1 cellular context compared by ENCODE assay signal in the genomic region with DNA sequence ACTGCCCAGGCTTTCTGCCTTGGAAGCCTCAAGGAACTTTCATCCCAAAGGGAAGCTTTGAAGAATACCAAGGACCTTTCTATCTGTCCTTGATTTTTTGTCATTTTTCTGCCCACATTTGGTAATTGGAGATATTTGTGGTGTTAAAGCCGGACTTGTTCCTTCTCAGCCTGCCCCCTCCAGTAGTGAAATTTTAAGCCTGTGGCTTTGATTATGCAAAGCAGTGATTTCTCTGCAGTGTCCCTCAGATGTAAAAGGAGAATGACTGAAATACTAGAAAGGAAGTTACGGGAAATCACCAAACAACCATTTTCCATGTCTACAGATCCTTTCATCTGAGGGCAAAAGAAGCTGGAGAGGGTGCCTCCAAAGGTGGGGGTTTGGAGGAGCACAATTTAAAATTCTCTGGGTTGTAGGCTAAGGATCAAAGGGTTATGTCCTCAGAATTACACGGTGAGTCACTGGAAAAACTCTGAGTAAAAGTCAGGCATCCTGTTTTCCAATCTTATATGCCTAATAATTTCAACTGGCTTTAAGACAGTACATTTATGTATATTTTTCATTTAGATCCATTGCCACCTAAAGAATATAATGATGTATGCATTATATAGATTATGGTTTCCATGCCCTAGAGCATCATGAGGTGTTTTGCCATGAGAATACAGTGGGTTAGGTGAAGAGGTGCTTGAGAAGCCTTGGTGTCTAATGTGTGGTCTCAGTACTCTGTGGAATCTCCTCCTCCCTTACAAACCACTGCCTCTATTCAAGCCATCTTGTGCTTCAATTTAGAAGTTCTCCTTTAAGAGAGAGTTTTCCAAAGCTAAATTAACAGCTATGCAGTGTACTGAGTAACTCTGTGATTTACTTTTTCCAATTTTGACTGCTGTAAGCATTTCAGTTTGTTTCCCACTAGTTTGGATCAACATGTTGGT.
TF ChIP-seq lines count a peak whose summit lies in the region.

No MANE protein-coding gene starts in this region.

TF ChIP-seq in GM12878, 131 proteins besides CTCF, POLR2A, EP300 and RAD21 (continued from another document):
- TF ChIP-seq, protein P1, sequence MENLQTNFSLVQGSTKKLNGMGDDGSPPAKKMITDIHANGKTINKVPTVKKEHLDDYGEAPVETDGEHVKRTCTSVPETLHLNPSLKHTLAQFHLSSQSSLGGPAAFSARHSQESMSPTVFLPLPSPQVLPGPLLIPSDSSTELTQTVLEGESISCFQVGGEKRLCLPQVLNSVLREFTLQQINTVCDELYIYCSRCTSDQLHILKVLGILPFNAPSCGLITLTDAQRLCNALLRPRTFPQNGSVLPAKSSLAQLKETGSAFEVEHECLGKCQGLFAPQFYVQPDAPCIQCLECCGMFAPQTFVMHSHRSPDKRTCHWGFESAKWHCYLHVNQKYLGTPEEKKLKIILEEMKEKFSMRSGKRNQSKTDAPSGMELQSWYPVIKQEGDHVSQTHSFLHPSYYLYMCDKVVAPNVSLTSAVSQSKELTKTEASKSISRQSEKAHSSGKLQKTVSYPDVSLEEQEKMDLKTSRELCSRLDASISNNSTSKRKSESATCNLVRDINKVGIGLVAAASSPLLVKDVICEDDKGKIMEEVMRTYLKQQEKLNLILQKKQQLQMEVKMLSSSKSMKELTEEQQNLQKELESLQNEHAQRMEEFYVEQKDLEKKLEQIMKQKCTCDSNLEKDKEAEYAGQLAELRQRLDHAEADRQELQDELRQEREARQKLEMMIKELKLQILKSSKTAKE (IDR thresholded peaks at IDR 0.05; ENCODE audit: low read depth, poor library complexity, severe bottlenecking) = no peak
- peak; percentile 97 for TF ChIP-seq POU2F2 (IDR thresholded peaks at IDR 0.05; ENCODE audit: borderline replicate concordance, low read depth, low read length)
- TF ChIP-seq, protein P2, sequence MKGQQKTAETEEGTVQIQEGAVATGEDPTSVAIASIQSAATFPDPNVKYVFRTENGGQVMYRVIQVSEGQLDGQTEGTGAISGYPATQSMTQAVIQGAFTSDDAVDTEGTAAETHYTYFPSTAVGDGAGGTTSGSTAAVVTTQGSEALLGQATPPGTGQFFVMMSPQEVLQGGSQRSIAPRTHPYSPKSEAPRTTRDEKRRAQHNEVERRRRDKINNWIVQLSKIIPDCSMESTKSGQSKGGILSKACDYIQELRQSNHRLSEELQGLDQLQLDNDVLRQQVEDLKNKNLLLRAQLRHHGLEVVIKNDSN (IDR thresholded peaks at IDR 0.05; ENCODE audit: borderline replicate concordance, extremely low read length, insufficient read depth, low read depth, low read length) = no peak
- no peak for TF ChIP-seq RCOR1 (conservative IDR thresholded peaks at IDR 0.05; ENCODE audit: low read depth, low read length)
- TF ChIP-seq IKZF2 (IDR thresholded peaks at IDR 0.05) = peak; percentile 35 to 63; a peak in 2 of 4 replicates
- TF ChIP-seq IRF4 (IDR thresholded peaks at IDR 0.05; ENCODE audit: low read depth, low read length) = no peak
- no peak for TF ChIP-seq WRNIP1 (IDR thresholded peaks at IDR 0.05; ENCODE audit: borderline replicate concordance, low read depth, low read length)
- TF ChIP-seq CHD1 (IDR thresholded peaks at IDR 0.05; ENCODE audit: low read depth, low read length) = no peak
- no peak for TF ChIP-seq EED (IDR thresholded peaks at IDR 0.05; ENCODE audit: low read depth)
TF ChIP-seq in GM12878: peak in this region for 4.
